In genomic region chr9:132187006-132187760, GRCh38 we compare ENCODE assay signal across 18 cellular contexts. TPM values are rescaled to one million over a fixed set of nuclear protein-coding genes. Genes with fewer than 3 reads are reported as not detected.
A peak's percentile ranks its signal among the peaks of the same experiment; 100 is the strongest.
DNase-seq lines count a peak whose midpoint lies in the region; ATAC-seq, FAIRE-seq and TF ChIP-seq lines count a peak whose summit lies in the region.
"Had no signal": no experiment of that assay in that cellular context is flagged by ENCODE, and none has a peak within 500 bp of the region (broad histone marks: within the 10 kb centered on the region; RNA-seq: fewer than 3 reads in every experiment).

No MANE protein-coding gene starts in this region.

- TF ChIP-seq CTCF in endothelial cell of umbilical vein (IDR thresholded peaks at IDR 0.05; ENCODE audit: extremely low read depth in 1 of 2, insufficient read depth in 1 of 2, low read depth in 1 of 2, low read length in 2 of 2) (no peak), tibial nerve (IDR thresholded peaks at IDR 0.05) (no peak)

- no TSS peak for BruUV-seq in endothelial cell of umbilical vein (replicated peaks; lab: Mats Ljungman, UMichigan)

- TF ChIP-seq EP300 in tibial nerve (IDR thresholded peaks at IDR 0.05) = no peak

- CTCF ChIA-PET in endothelial cell of umbilical vein (lab: Charles Lee) = interaction anchor here (1.3 to 1.9 kb wide), 3 partner anchors 15 to 50 kb away, joined by 4 to 8 read pairs (median 4); no protein-coding TSS in a partner anchor

- peaks cover 57% of the 10 kb centered on the region for H3K4me1 ChIP-seq in HUES6 (ENCODE audit: control insufficient read depth, insufficient read depth, low read length)
- no peaks in the 10 kb centered on the region for H3K4me1 ChIP-seq in endothelial cell of umbilical vein (ENCODE audit: control insufficient read depth, extremely low read depth, insufficient read depth, low read length)
- H3K4me1 ChIP-seq in tibial nerve = peaks cover 0 to 19% (median 0%) of the 10 kb centered on the region in 4 donors
- H3K4me1 ChIP-seq: prostate gland had no signal

- H3K27ac ChIP-seq in HUES6 (ENCODE audit: low read depth, low read length) = no peak overlapping the region
- no peak overlapping the region for H3K27ac ChIP-seq in endothelial cell of umbilical vein (ENCODE audit: insufficient read depth, low read depth, low read length)
- no peak overlapping the region for H3K27ac ChIP-seq in tibial nerve
- H3K27ac ChIP-seq: KMS-11, prostate gland had no signal

- POLR2A ChIA-PET in endothelial cell of umbilical vein (lab: Charles Lee) = no interaction called here

- no peak overlapping the region for H3K9ac ChIP-seq in HUES6 (ENCODE audit: low read length)
- H3K9ac ChIP-seq in endothelial cell of umbilical vein (replicated peaks; ENCODE audit: extremely low read depth, insufficient read depth, low read length) = no peak overlapping the region
- H3K9ac ChIP-seq: KMS-11 had no signal

- ATAC-seq in HG03108 (IDR thresholded peaks at IDR 0.05; ENCODE audit: unreplicated experiment) (no peak), Right ventricle myocardium superior (ENCODE audit: poor library complexity) (no peak)
- ATAC-seq: activated naive CD8-positive, alpha-beta T cell treated with anti-CD3 and anti-CD28 coated beads, Interleukin-2, amount 50 U/mL, for 24 hours had no signal

- TF ChIP-seq POLR2A in endothelial cell of umbilical vein (IDR thresholded peaks at IDR 0.05; ENCODE audit: low read depth, low read length) (no peak), tibial nerve (IDR thresholded peaks at IDR 0.05) (no peak)

- peak; percentile 40 for DNase-seq in NCI-H2227 (lab: John Stamatoyannopoulos, UW; ENCODE audit: unreplicated experiment)
- DNase-seq in endothelial cell of umbilical vein (ENCODE audit: low read depth, low spot score) = no peak
- DNase-seq in pons (ENCODE audit: low spot score) = peak; percentile 84
- DNase-seq in Right ventricle myocardium superior = no peak
- no peak for DNase-seq in tibial nerve (ENCODE audit: low spot score in 2 of 2)
- no peak for DNase-seq in glomerular visceral epithelial cell (ENCODE audit: extremely low spot score)
- DNase-seq: activated CD4-positive, alpha-beta memory T cell treated with anti-CD3 and anti-CD28 coated beads, Interleukin-2, amount 10 ng/mL, durations not matched to agents 7 days and 5 days; activated naive CD8-positive, alpha-beta T cell treated with anti-CD3 and anti-CD28 coated beads, Interleukin-2, amount 50 U/mL, for 24 hours; CD4-positive, CD25-positive, alpha-beta regulatory T cell; EL; NCI-H2029 treated with DMSO at 0.1 percent for 48 hours; OCI-M1 had no signal

- H4K20me1 ChIP-seq in endothelial cell of umbilical vein (replicated peaks; ENCODE audit: control insufficient read depth, extremely low read depth, insufficient read depth, low read length) = no peaks in the 10 kb centered on the region

- dilution Hi-C loops in endothelial cell of umbilical vein (cut with MboI; ENCODE audit: extremely low pct_ligation_motif_present, low sequenced_read_pairs) = no loop called here

- 35 to 40% methylated on average over 22 of the region's 22 CpGs for WGBS in tibial nerve, 2 donors

- peaks cover 38% of the 10 kb centered on the region for H3K27me3 ChIP-seq in HUES6 (ENCODE audit: control insufficient read depth, insufficient read depth, low read length)
- H3K27me3 ChIP-seq in endothelial cell of umbilical vein (ENCODE audit: control insufficient read depth in 2 of 2, insufficient read depth in 2 of 2, low read length in 2 of 2) = peaks cover 31 to 37% of the 10 kb centered on the region in 2 experiments
- H3K27me3 ChIP-seq in tibial nerve = peaks cover 0 to 72% of the 10 kb centered on the region in 2 donors

- intact Hi-C loops in endothelial cell of umbilical vein (cut with micrococcal nuclease) = no loop called here
- intact Hi-C loops in Right ventricle myocardium superior (cut with DNase I) = no loop called here

- H3K4me2 ChIP-seq in endothelial cell of umbilical vein (ENCODE audit: insufficient read depth, low read length) = no peak overlapping the region
- H3K4me2 ChIP-seq: KMS-11 had no signal

- H3K79me2 ChIP-seq in endothelial cell of umbilical vein (ENCODE audit: control insufficient read depth, insufficient read depth, low read length) = no peaks in the 10 kb centered on the region

- H3K4me3 ChIP-seq in HUES6 (ENCODE audit: low read depth, low read length) (peak overlapping the region; percentile 38), endothelial cell of umbilical vein (replicated peaks in 1 of 3; ENCODE audit: insufficient read depth in 1 of 3, low read depth in 1 of 3, low read length in 3 of 3) (no peak overlapping the region), tibial nerve (no peak overlapping the region)
- H3K4me3 ChIP-seq: HAP-1, prostate gland had no signal

- no peak overlapping the region for H2AFZ ChIP-seq in endothelial cell of umbilical vein (ENCODE audit: low read depth, low read length)

- FAIRE-seq in endothelial cell of umbilical vein (lab: Jason Lieb, UNC) = no peak
- FAIRE-seq: keratinocyte had no signal

- no peaks in the 10 kb centered on the region for H3K9me3 ChIP-seq in HUES6 (ENCODE audit: control insufficient read depth, insufficient read depth, low read depth, low read length)
- H3K9me3 ChIP-seq in endothelial cell of umbilical vein (replicated peaks; ENCODE audit: control insufficient read depth, insufficient read depth, low read length) = no peaks in the 10 kb centered on the region
- no peaks in the 10 kb centered on the region for H3K9me3 ChIP-seq in tibial nerve
- H3K9me3 ChIP-seq: HAP-1, prostate gland had no signal

- H3K36me3 ChIP-seq in HUES6 (ENCODE audit: control insufficient read depth, insufficient read depth, low read length) (no peaks in the 10 kb centered on the region), endothelial cell of umbilical vein (ENCODE audit: control insufficient read depth in 2 of 2, extremely low read depth in 1 of 2, insufficient read depth in 2 of 2, low read length in 2 of 2) (no peaks in the 10 kb centered on the region), tibial nerve (no peaks in the 10 kb centered on the region)
- H3K36me3 ChIP-seq: HAP-1, prostate gland had no signal

- no peaks in the 10 kb centered on the region for H3K9me1 ChIP-seq in endothelial cell of umbilical vein (replicated peaks; ENCODE audit: control insufficient read depth, extremely low read depth, insufficient read depth, low read length)

TF ChIP-seq in endothelial cell of umbilical vein, 7 proteins besides CTCF, POLR2A, EP300 and RAD21:
- TF ChIP-seq FOS (IDR thresholded peaks at IDR 0.05; ENCODE audit: borderline replicate concordance, insufficient read depth, low read length) (no peak), POLR2AphosphoS5 (IDR thresholded peaks at IDR 0.05; ENCODE audit: insufficient read depth, low read depth, low read length) (no peak), EZH2 (IDR thresholded peaks at IDR 0.05; ENCODE audit: borderline replicate concordance, low read depth, low read length, severe bottlenecking) (peak; percentile 40), GATA2 (IDR thresholded peaks at IDR 0.05; ENCODE audit: insufficient read depth, insufficient read length, low read depth, low read length) (no peak)

RNA-seq across cellular contexts. Expression of gene NTNG2, which starts 25.3 kb away (rescaled TPM):
- 0.88 TPM in 1 of 2 replicates, not detected in the other for total RNA-seq in endothelial cell of umbilical vein
- 0.08 and 0.11 TPM in 2 replicates for polyA plus RNA-seq in endothelial cell of umbilical vein
- polyA plus RNA-seq in endothelial cell of umbilical vein (2011; cell fraction: cytosol; rRNA removed) = 0.04 and 0.05 TPM in 2 replicates
- polyA plus RNA-seq in endothelial cell of umbilical vein (2011; cell fraction: nucleus; rRNA removed) = 0.34 and 0.39 TPM in 2 replicates
- 0.03 and 0.35 TPM in 2 replicates for polyA plus RNA-seq in endothelial cell of umbilical vein (2012)
- 0.06 and 0.07 TPM in 2 replicates for polyA minus RNA-seq in endothelial cell of umbilical vein
- not detected for polyA minus RNA-seq in endothelial cell of umbilical vein (2011; cell fraction: cytosol; rRNA and poly(A)+ RNA removed)
- polyA minus RNA-seq in endothelial cell of umbilical vein (2011; cell fraction: nucleus; rRNA and poly(A)+ RNA removed) = 0.19 and 0.29 TPM in 2 replicates
- 1.8 TPM for total RNA-seq in Right ventricle myocardium superior
- 10 to 100 TPM in 1 of 4 donors, 1 to 10 TPM in 1, under 1 TPM in 2; 0.63 to 21.4 (median 1.0) TPM for total RNA-seq in tibial nerve

Comparison
In these comparisons a context has a peak if more than half of its experiments do, and no peak if none do; other contexts are left out.
1. DNase-seq: peak in NCI-H2227 (single experiment) and pons (single experiment); none in endothelial cell of umbilical vein (single experiment), Right ventricle myocardium superior (single experiment), tibial nerve (0 of 2) and glomerular visceral epithelial cell (single experiment).